In genomic region chr3:33077976-33078375, GRCh38 we compare ENCODE assay signal across 29 cellular contexts.
"Had no signal": no experiment of that assay in that cellular context is flagged by ENCODE, and none has a peak within 500 bp of the region (broad histone marks: within the 10 kb centered on the region; RNA-seq: fewer than 3 reads in every experiment).

No MANE protein-coding gene starts in this region.

- H3K4me1 ChIP-seq: neural progenitor cell, psoas muscle, right lobe of liver, suprapubic skin, testis, upper lobe of right lung, uterus had no signal

- H3K27me3 ChIP-seq: neural progenitor cell, ovary, right lobe of liver, sigmoid colon, suprapubic skin, testis, tibial artery, transverse colon, upper lobe of right lung, uterus had no signal

- H3K4me1 Mint-ChIP-seq: nephron, neural progenitor cell had no signal

- H3K4me2 ChIP-seq: neural progenitor cell had no signal

- FAIRE-seq: small intestine had no signal

- H3K9ac ChIP-seq: neural progenitor cell, parathyroid adenoma had no signal

- H3K27ac ChIP-seq: neural progenitor cell, ovary, parathyroid adenoma, psoas muscle, right lobe of liver, sigmoid colon, suprapubic skin, testis, tibial artery, transverse colon, upper lobe of right lung, uterus had no signal

- DNase-seq: natural killer cell; occipital lobe; ovary; posterior cingulate gyrus; psoas muscle; right cardiac atrium; right lobe of liver; sigmoid colon; small intestine; stimulated activated CD4-positive, alpha-beta T cell treated with anti-CD3 and anti-CD28 coated beads, Interleukin-15, amount 100 ng/mL, for 24 hours; stimulated activated CD4-positive, alpha-beta T cell treated with anti-CD3 and anti-CD28 coated beads, Interleukin-2, amount 100 ng/mL, for 24 hours; stimulated activated CD4-positive, alpha-beta T cell treated with anti-CD3 and anti-CD28 coated beads, Interleukin-2, amount 100 ng/mL, for 48 hours; stimulated activated CD4-positive, alpha-beta T cell treated with anti-CD3 and anti-CD28 coated beads, Interleukin-4, amount 100 ng/mL, for 24 hours; stimulated activated naive CD4-positive, alpha-beta T cell; stimulated activated naive CD8-positive, alpha-beta T cell treated with anti-CD3 and anti-CD28 coated beads, Interleukin-15, amount 100 ng/mL, for 72 hours; stimulated activated naive CD8-positive, alpha-beta T cell treated with anti-CD3 and anti-CD28 coated beads, Interleukin-15, Interleukin-2, amounts not matched to agents 100 U/mL and 50 U/mL, for 24 hours; substantia nigra; testis; tibial artery; transverse colon; upper lobe of right lung; uterus had no signal

- H3K36me3 Mint-ChIP-seq: natural killer cell had no signal

- H3K36me3 ChIP-seq: neural progenitor cell, ovary, right lobe of liver, sigmoid colon, suprapubic skin, tibial artery, transverse colon, uterus had no signal

- H2AFZ ChIP-seq: neural progenitor cell, parathyroid adenoma had no signal

- H3K27ac Mint-ChIP-seq: natural killer cell; nephron; neural progenitor cell; progenitor cell of endocrine pancreas; stimulated activated effector memory CD8-positive, alpha-beta T cell treated with anti-CD3 and anti-CD28 coated beads, Interleukin-12 subunit alpha, Interleukin-12 subunit beta, amount 100 ng/mL, for 72 hours; stimulated activated naive CD8-positive, alpha-beta T cell treated with anti-CD3 and anti-CD28 coated beads, Interleukin-15, amount 100 ng/mL, for 72 hours; type B pancreatic cell had no signal

- H3K4me3 ChIP-seq: neural progenitor cell, ovary, psoas muscle, right lobe of liver, sigmoid colon, suprapubic skin, testis, tibial artery, transverse colon, upper lobe of right lung, uterus had no signal

- H3K4me3 Mint-ChIP-seq: natural killer cell; nephron; neural progenitor cell; stimulated activated effector memory CD8-positive, alpha-beta T cell treated with anti-CD3 and anti-CD28 coated beads, Interleukin-12 subunit alpha, Interleukin-12 subunit beta, amount 100 ng/mL, for 72 hours; stimulated activated naive CD8-positive, alpha-beta T cell treated with anti-CD3 and anti-CD28 coated beads, Interleukin-15, amount 100 ng/mL, for 72 hours; type B pancreatic cell had no signal

- H3K27me3 Mint-ChIP-seq: progenitor cell of endocrine pancreas; stimulated activated naive CD8-positive, alpha-beta T cell treated with anti-CD3 and anti-CD28 coated beads, Interleukin-15, amount 100 ng/mL, for 72 hours; type B pancreatic cell had no signal

- H3K9me3 Mint-ChIP-seq: natural killer cell; nephron; neural progenitor cell; stimulated activated effector memory CD8-positive, alpha-beta T cell treated with anti-CD3 and anti-CD28 coated beads, Interleukin-12 subunit alpha, Interleukin-12 subunit beta, amount 100 ng/mL, for 72 hours; stimulated activated naive CD8-positive, alpha-beta T cell treated with anti-CD3 and anti-CD28 coated beads, Interleukin-15, amount 100 ng/mL, for 72 hours; type B pancreatic cell had no signal

- H3K9me3 ChIP-seq: ovary, psoas muscle, right lobe of liver, sigmoid colon, suprapubic skin, testis, tibial artery, transverse colon, upper lobe of right lung, uterus had no signal

- ATAC-seq: natural killer cell; psoas muscle; right cardiac atrium; right lobe of liver; stimulated activated effector memory CD8-positive, alpha-beta T cell treated with anti-CD3 and anti-CD28 coated beads, Interleukin-12 subunit alpha, Interleukin-12 subunit beta, amount 100 ng/mL, for 72 hours; stimulated activated naive CD8-positive, alpha-beta T cell treated with anti-CD3 and anti-CD28 coated beads, Interleukin-15, amount 100 ng/mL, for 72 hours; stimulated activated naive CD8-positive, alpha-beta T cell treated with anti-CD3 and anti-CD28 coated beads, Interleukin-15, Interleukin-2, amounts not matched to agents 100 U/mL and 50 U/mL, for 24 hours; upper lobe of right lung had no signal
